In genomic region chr11:127288926-127289325, GRCh38 we compare ENCODE assay signal across 25 cellular contexts.
"Had no signal": no experiment of that assay in that cellular context is flagged by ENCODE, and none has a peak within 500 bp of the region (broad histone marks: within the 10 kb centered on the region; RNA-seq: fewer than 3 reads in every experiment).

No MANE protein-coding gene starts in this region.

- ATAC-seq: esophagus mucosa, gastrocnemius medialis, heart left ventricle, left cardiac atrium, lower lobe of right lung, mucosa of descending colon had no signal

- H3K27ac Mint-ChIP-seq: mesothelial cell of epicardium, naive B cell had no signal

- H3K9me3 ChIP-seq: esophagus squamous epithelium, gastrocnemius medialis had no signal

- H3K4me1 ChIP-seq: esophagus squamous epithelium, gastrocnemius medialis, heart left ventricle, left ventricle myocardium inferior, lower lobe of right lung had no signal

- H3K27me3 ChIP-seq: dorsolateral prefrontal cortex, esophagus squamous epithelium, gastrocnemius medialis, heart left ventricle had no signal

- H3K4me1 Mint-ChIP-seq: mesothelial cell of epicardium, naive B cell had no signal

- H3K4me3 Mint-ChIP-seq: mesothelial cell of epicardium had no signal

- H3K27ac ChIP-seq: coronary artery, dorsolateral prefrontal cortex, epithelial cell of prostate, esophagus squamous epithelium, gastrocnemius medialis, heart left ventricle, left ventricle myocardium inferior, lower lobe of right lung had no signal

- H3K36me3 ChIP-seq: esophagus squamous epithelium, gastrocnemius medialis, heart left ventricle, left ventricle myocardium inferior, lower lobe of right lung had no signal

- H3K36me3 Mint-ChIP-seq: naive B cell had no signal

- H3K27me3 Mint-ChIP-seq: naive B cell had no signal

- H3K4me3 ChIP-seq: coronary artery, dorsolateral prefrontal cortex, esophagus squamous epithelium, gastrocnemius medialis, heart left ventricle, left ventricle myocardium inferior, lower lobe of right lung, mucosa of descending colon had no signal

- DNase-seq: dermis blood vessel endothelial cell; dorsolateral prefrontal cortex; effector CD4-positive, alpha-beta T cell; effector memory CD4-positive, alpha-beta T cell; erythroblast; esophagus squamous epithelium; foreskin fibroblast; foreskin melanocyte; gastrocnemius medialis; heart left ventricle; hippocampal formation; left cardiac atrium; left ventricle myocardium inferior; lower lobe of right lung; mesenchymal stem cell; mucosa of descending colon; naive B cell had no signal

- FAIRE-seq: colon, endometrium, islet of Langerhans, keratinocyte had no signal
